ENCODE assay signal across 8 cellular contexts in the genomic region with DNA sequence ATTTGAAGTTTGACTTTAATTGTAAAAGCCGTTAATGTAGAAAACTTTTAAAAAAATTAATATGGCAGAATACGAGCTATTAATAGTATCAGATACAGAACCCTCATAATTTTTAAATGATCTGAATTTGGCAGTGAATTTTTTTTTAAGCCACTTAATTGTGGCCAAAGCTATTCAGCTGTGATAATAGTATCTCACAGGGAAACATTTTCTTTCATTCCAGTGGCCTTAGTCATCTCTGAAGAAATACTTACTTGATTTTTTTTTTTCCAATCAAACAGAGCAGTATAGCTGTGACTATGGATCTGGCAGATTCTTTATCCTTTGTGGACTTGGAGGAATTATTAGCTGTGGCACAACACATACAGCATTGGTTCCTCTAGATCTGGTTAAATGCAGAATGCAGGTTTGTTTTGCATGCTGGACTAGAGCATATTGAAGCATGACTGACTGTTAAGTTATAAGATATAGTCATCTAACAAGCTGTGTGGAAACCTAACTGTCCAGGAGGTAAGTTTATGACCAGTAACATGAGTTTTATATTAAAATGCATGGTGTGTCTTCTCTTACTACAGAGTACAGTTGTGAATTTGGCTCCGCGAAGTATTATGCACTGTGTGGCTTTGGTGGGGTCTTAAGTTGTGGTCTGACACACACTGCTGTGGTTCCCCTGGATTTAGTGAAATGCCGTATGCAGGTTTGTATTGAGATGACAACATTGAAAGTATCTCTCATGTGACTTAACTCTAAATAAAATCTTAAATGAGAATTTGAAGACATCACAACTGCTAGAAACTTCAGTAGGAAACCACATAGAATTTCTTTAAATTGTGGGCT. TPM values are rescaled to one million over a fixed set of nuclear protein-coding genes. Genes with fewer than 3 reads are reported as not detected.
DNase-seq lines count a peak whose midpoint lies in the region; ATAC-seq and TF ChIP-seq lines count a peak whose summit lies in the region.

No MANE protein-coding gene starts in this region.

- H3K4me1 ChIP-seq in HUES6 (ENCODE audit: control insufficient read depth, insufficient read depth, low read length), result peaks cover 13% of the 10 kb centered on the region
- H3K4me1 ChIP-seq in liver (ENCODE audit: control insufficient read depth in 4 of 4, insufficient read depth in 4 of 4, low read length in 3 of 4), result peaks cover 0 to 14% (median 7%) of the 10 kb centered on the region in 4 donors
- peaks cover 4 to 23% (median 13%) of the 10 kb centered on the region in 4 donors for H3K4me1 ChIP-seq in tibial nerve

- WGBS in liver, result 40% methylated on average over 5 of the region's 5 CpGs
- WGBS in tibial nerve, 2 donors, result 32 to 37% methylated on average over 5 of the region's 5 CpGs

- H3K27ac ChIP-seq in HUES6 (ENCODE audit: low read depth, low read length) (peak overlapping the region; percentile 92), liver (ENCODE audit: low read depth in 1 of 2, low read length in 2 of 2) (peak overlapping the region in 1 of 2 donors; percentile 98), tibial nerve (peak overlapping the region in 3 of 4 donors; percentile 97 to 98 (median 98))

- DNase-seq in AG08395 (ENCODE audit: low spot score) (peak; percentile 52), astrocyte of the cerebellum (ENCODE audit: low read depth) (peak; percentile 75), tibial nerve (ENCODE audit: low spot score in 2 of 2) (no peak), NCI-H2029 treated with DMSO at 0.1 percent for 48 hours (lab: John Stamatoyannopoulos, UW) (no peak), left lobe of liver (ENCODE audit: low spot score) (no peak)

- H3K9me3 ChIP-seq in HUES6 (ENCODE audit: control insufficient read depth, insufficient read depth, low read depth, low read length), result no peaks in the 10 kb centered on the region
- no peaks in the 10 kb centered on the region for H3K9me3 ChIP-seq in liver (ENCODE audit: control insufficient read depth in 4 of 4, low read length in 3 of 4)
- no peaks in the 10 kb centered on the region for H3K9me3 ChIP-seq in tibial nerve

- H3K36me3 ChIP-seq in HUES6 (ENCODE audit: control insufficient read depth, insufficient read depth, low read length) (peaks cover 61% of the 10 kb centered on the region), liver (ENCODE audit: control insufficient read depth in 4 of 4, insufficient read depth in 3 of 4, low read depth in 1 of 4, low read length in 3 of 4) (peaks cover 6 to 37% (median 28%) of the 10 kb centered on the region in 4 donors), tibial nerve (peaks cover 0 to 33% (median 10%) of the 10 kb centered on the region in 3 donors)

- TF ChIP-seq EP300 in tibial nerve (IDR thresholded peaks at IDR 0.05), result no peak

- no peaks in the 10 kb centered on the region for H3K27me3 ChIP-seq in HUES6 (ENCODE audit: control insufficient read depth, insufficient read depth, low read length)
- H3K27me3 ChIP-seq in liver (ENCODE audit: control insufficient read depth in 4 of 4, insufficient read depth in 4 of 4, low read length in 3 of 4), result no peaks in the 10 kb centered on the region
- H3K27me3 ChIP-seq in tibial nerve, result no peaks in the 10 kb centered on the region

- no peak for TF ChIP-seq CTCF in astrocyte of the cerebellum (IDR thresholded peaks at IDR 0.05; ENCODE audit: low read depth, low read length, missing control alignments)
- no peak for TF ChIP-seq CTCF in liver (IDR thresholded peaks at IDR 0.05; ENCODE audit: low read depth, low read length, missing input control)
- no peak for TF ChIP-seq CTCF in tibial nerve (IDR thresholded peaks at IDR 0.05)

- in situ Hi-C loops in astrocyte of the cerebellum (cut with HindIII; ENCODE audit: low sequenced_read_pairs), result no loop called here

- H3K4me3 ChIP-seq in HUES6 (ENCODE audit: low read depth, low read length) (peak overlapping the region; percentile 96), astrocyte of the cerebellum (ENCODE audit: low read depth, low read length) (peak overlapping the region; percentile 99), liver (ENCODE audit: low read depth in 1 of 3, low read length in 3 of 3) (peak overlapping the region; percentile 89 to 98 (median 94)), tibial nerve (peak overlapping the region; percentile 83 to 97 (median 96))

- TF ChIP-seq POLR2A in tibial nerve (IDR thresholded peaks at IDR 0.05), result no peak

- ATAC-seq in HG02884 (IDR thresholded peaks at IDR 0.05; ENCODE audit: unreplicated experiment) (no peak), left lobe of liver (no peak)

- H3K9ac ChIP-seq in HUES6 (ENCODE audit: low read length) (peak overlapping the region; percentile 96), liver (ENCODE audit: low read depth in 1 of 2, low read length in 2 of 2) (peak overlapping the region in 1 of 2 donors; percentile 84)

- TF ChIP-seq RAD21 in liver (IDR thresholded peaks at IDR 0.05), result no peak

TF ChIP-seq in liver, 16 proteins besides CTCF, POLR2A, EP300 and RAD21:
- TF ChIP-seq JUND (IDR thresholded peaks at IDR 0.05) (peak; percentile 54 to 65), EGR1 (IDR thresholded peaks at IDR 0.05; ENCODE audit: low read depth in 2 of 2) (no peak), GABPA (IDR thresholded peaks at IDR 0.05 in 1 of 2, conservative IDR thresholded peaks at IDR 0.05 in 1 of 2) (no peak), SP1 (IDR thresholded peaks at IDR 0.05) (no peak)
- TF ChIP-seq, protein P1, sequence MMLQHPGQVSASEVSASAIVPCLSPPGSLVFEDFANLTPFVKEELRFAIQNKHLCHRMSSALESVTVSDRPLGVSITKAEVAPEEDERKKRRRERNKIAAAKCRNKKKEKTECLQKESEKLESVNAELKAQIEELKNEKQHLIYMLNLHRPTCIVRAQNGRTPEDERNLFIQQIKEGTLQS (IDR thresholded peaks at IDR 0.05), result peak; percentile 22

RNA-seq across cellular contexts. Expression of a gene that starts 1.9 kb away (rescaled TPM):
- total RNA-seq in liver (100 to 1,000 TPM; 223 to 400 TPM), tibial nerve (100 to 1,000 TPM; 271 to 309 (median 298) TPM), left lobe of liver (286 TPM)
- 100 to 1,000 TPM; 285 to 300 TPM for polyA plus RNA-seq in liver

RNA-seq across cellular contexts. Expression of a gene that starts 49.2 kb away (rescaled TPM):
- 10 to 100 TPM in 1 of 2 donors, 1 to 10 TPM in 1; 5.4 to 10.5 TPM for total RNA-seq in liver
- polyA plus RNA-seq in liver, result 1 to 10 TPM; 4.7 to 7.1 TPM
- total RNA-seq in tibial nerve, result 10 to 100 TPM in 3 of 4 donors, 1 to 10 TPM in 1; 8.7 to 17.7 (median 11.7) TPM
- 2.6 TPM for total RNA-seq in left lobe of liver

RNA-seq across cellular contexts. Expression of a gene that starts 49.7 kb away (rescaled TPM):
- 10 to 100 TPM; 10.4 to 11.6 TPM for total RNA-seq in liver
- polyA plus RNA-seq in liver, result 1 to 10 TPM; 1.9 to 2.8 TPM
- total RNA-seq in tibial nerve, result 10 to 100 TPM; 12.1 to 18.1 (median 15.5) TPM
- total RNA-seq in left lobe of liver, result 5.3 TPM

Comparison
In these comparisons a context has a peak if more than half of its experiments do, and no peak if none do; other contexts are left out.
1. DNase-seq: peak in AG08395 (single experiment) and astrocyte of the cerebellum (single experiment); none in tibial nerve (0 of 2), NCI-H2029 treated with DMSO at 0.1 percent for 48 hours (single experiment) and left lobe of liver (single experiment).
2. Peak in every context shown above with its lines, with median percentiles within 50 percentile points of each other: H3K4me3 ChIP-seq.